18 cellular contexts compared by ENCODE assay signal in genomic region chr4:185412412-185412811, GRCh38. TPM values are rescaled to one million over a fixed set of nuclear protein-coding genes. Genes with fewer than 3 reads are reported as not detected.
DNase-seq lines count a peak whose midpoint lies in the region; ATAC-seq, FAIRE-seq and TF ChIP-seq lines count a peak whose summit lies in the region.
"Had no signal": no experiment of that assay in that cellular context is flagged by ENCODE, and none has a peak within 500 bp of the region (broad histone marks: within the 10 kb centered on the region; RNA-seq: fewer than 3 reads in every experiment).

No MANE protein-coding gene starts in this region.

- H3K9me3 Mint-ChIP-seq in endothelial cell (ENCODE audit: unreplicated experiment): no peaks in the 10 kb centered on the region
- H3K9me3 Mint-ChIP-seq: IgD-negative memory B cell had no signal

- no peak overlapping the region for H2BK5ac ChIP-seq in IMR-90 (ENCODE audit: low read depth, low read length, poor library complexity, severe bottlenecking)

- no peak overlapping the region for H3K4me3 Mint-ChIP-seq in endothelial cell (ENCODE audit: unreplicated experiment)
- H3K4me3 Mint-ChIP-seq: CD14-positive monocyte, IgD-negative memory B cell had no signal

- H3K27me3 Mint-ChIP-seq in endothelial cell (ENCODE audit: unreplicated experiment): peaks cover 2% of the 10 kb centered on the region
- H3K27me3 Mint-ChIP-seq: IgD-negative memory B cell had no signal

- H3K9me1 ChIP-seq in IMR-90 (ENCODE audit: insufficient read depth, low read length): peaks cover 3% of the 10 kb centered on the region; the same call in 1 of the 2 replicates

- peaks cover 5% of the 10 kb centered on the region for H3K4me1 Mint-ChIP-seq in endothelial cell (ENCODE audit: unreplicated experiment)

- H3K23ac ChIP-seq in IMR-90 (ENCODE audit: low read depth, low read length): no peak overlapping the region

- no peak for TF ChIP-seq POLR2A in GM12892 (IDR thresholded peaks at IDR 0.05; ENCODE audit: low read depth, low read length)
- no peak for TF ChIP-seq POLR2A in IMR-90 (IDR thresholded peaks at IDR 0.05; ENCODE audit: low read depth, low read length)

- peaks cover 0 to 3% of the 10 kb centered on the region in 2 experiments; a peak in 1 of 4 replicates for H3K79me1 ChIP-seq in IMR-90 (ENCODE audit: low read depth in 1 of 2, low read length in 2 of 2)

- H3K18ac ChIP-seq in IMR-90 (ENCODE audit: low read depth, low read length): no peak overlapping the region

- ATAC-seq in IMR-90 (ENCODE audit: low read depth) (no peak), upper lobe of right lung (no peak)
- ATAC-seq: PC-3 had no signal

- H3K27ac Mint-ChIP-seq in endothelial cell (ENCODE audit: unreplicated experiment): peak overlapping the region; percentile 69
- H3K27ac Mint-ChIP-seq: IgD-negative memory B cell had no signal

- intact Hi-C loops in IMR-90 (cut with micrococcal nuclease) (no loop called here), upper lobe of right lung (cut with DNase I) (no loop called here)

- no TSS peak for BruUV-seq in IMR-90 (replicated peaks; lab: Mats Ljungman, UMichigan)

- POLR2A ChIA-PET in IMR-90 (lab: Charles Lee; ENCODE audit: unreplicated experiment): no interaction called here

- no peak for DNase-seq in GM12892 (ENCODE audit: insufficient read length)
- DNase-seq in IMR-90: peak; percentile 10
- DNase-seq in endothelial cell (ENCODE audit: low spot score): no peak
- DNase-seq in lung microvascular endothelial cell (ENCODE audit: low read depth in 2 of 2): peak; percentile 82 to 87
- DNase-seq in upper lobe of right lung: no peak
- DNase-seq in UCSD-AML1 (lab: John Stamatoyannopoulos, UW; ENCODE audit: unreplicated experiment): no peak
- DNase-seq in NCI-H510A (lab: John Stamatoyannopoulos, UW): no peak
- DNase-seq: ACHN, AML-193, COR-L47, H7, Kasumi-1, NCI-H187, NCI-H345, PC-3 had no signal

- peaks cover 21% of the 10 kb centered on the region for H3K36me3 ChIP-seq in IMR-90 (ENCODE audit: control insufficient read depth, insufficient read depth, low read length)
- peaks cover 73% of the 10 kb centered on the region for H3K36me3 ChIP-seq in upper lobe of right lung

- no peak overlapping the region for H4K91ac ChIP-seq in IMR-90 (ENCODE audit: insufficient read depth, low read depth, low read length)

- H3K36me3 Mint-ChIP-seq in endothelial cell (ENCODE audit: low read depth, unreplicated experiment): peaks cover 17% of the 10 kb centered on the region

- no peak overlapping the region for H3K14ac ChIP-seq in IMR-90 (replicated peaks; ENCODE audit: low read depth, low read length)

- H3K4ac ChIP-seq in IMR-90 (ENCODE audit: low read depth, low read length): no peak overlapping the region

- H3K9ac ChIP-seq in IMR-90 (ENCODE audit: low read depth, low read length): no peak overlapping the region

- 100% methylated on average over 2 of the region's 5 CpGs; no CpG with 5 or more reads in 1 of the 2 experiments for WGBS in IMR-90 (ENCODE audit: extremely low coverage in 2 of 2, insufficient read length in 1 of 2), 2 experiments

- H3K4me3 ChIP-seq in IMR-90 (ENCODE audit: insufficient read depth, low read depth, low read length): no peak overlapping the region
- H3K4me3 ChIP-seq in upper lobe of right lung: no peak overlapping the region
- H3K4me3 ChIP-seq: SK-N-MC had no signal

- no peak overlapping the region for H3K56ac ChIP-seq in IMR-90 (ENCODE audit: extremely low read depth, insufficient read depth, low read length)

- H3K27me3 ChIP-seq in IMR-90 (ENCODE audit: control insufficient read depth, insufficient read depth, low read length): no peaks in the 10 kb centered on the region
- no peaks in the 10 kb centered on the region for H3K27me3 ChIP-seq in upper lobe of right lung

- H3K4me2 ChIP-seq in IMR-90 (ENCODE audit: low read depth, low read length): no peak overlapping the region

- CTCF ChIA-PET in IMR-90 (lab: Yijun Ruan, JAX): no interaction called here

- in situ Hi-C loops in IMR-90 (cut with MboI; ENCODE audit: low sequenced_read_pairs): no loop called here

- no peak overlapping the region for H2AFZ ChIP-seq in IMR-90 (replicated peaks; ENCODE audit: low read length, poor library complexity)

- no peaks in the 10 kb centered on the region for H4K20me1 ChIP-seq in IMR-90 (ENCODE audit: insufficient read depth, low read length)

- TF ChIP-seq CTCF in IMR-90 (conservative IDR thresholded peaks at IDR 0.05; ENCODE audit: low read depth, low read length) (no peak), endothelial cell (IDR thresholded peaks at IDR 0.05; ENCODE audit: unreplicated experiment) (no peak), upper lobe of right lung (IDR thresholded peaks at IDR 0.05) (no peak)

- dilution Hi-C loops in IMR-90 (cut with HindIII; ENCODE audit: low sequenced_read_pairs, unreplicated experiment): no loop called here

- H2AK9ac ChIP-seq in IMR-90 (replicated peaks; ENCODE audit: low read depth, low read length, poor library complexity): no peak overlapping the region

- H3K4me1 ChIP-seq in IMR-90 (ENCODE audit: control insufficient read depth, insufficient read depth, low read length): 0 out of 2 replicates have a peak, but pooled peaks cover 1% of the 10 kb centered on the region
- no peaks in the 10 kb centered on the region for H3K4me1 ChIP-seq in upper lobe of right lung

- H3K27ac ChIP-seq in IMR-90 (ENCODE audit: insufficient read depth, low read length) (no peak overlapping the region), upper lobe of right lung (no peak overlapping the region)
- H3K27ac ChIP-seq: SK-N-MC had no signal

- no peak overlapping the region for H2BK20ac ChIP-seq in IMR-90 (ENCODE audit: low read depth, low read length)

- H4K5ac ChIP-seq in IMR-90 (ENCODE audit: low read depth, low read length): no peak overlapping the region

- H3K9me3 ChIP-seq in IMR-90 (ENCODE audit: control insufficient read depth, insufficient read depth, low read length) (peaks cover 3% of the 10 kb centered on the region), upper lobe of right lung (no peaks in the 10 kb centered on the region)

- no peak overlapping the region for H2BK120ac ChIP-seq in IMR-90 (ENCODE audit: low read depth, low read length)

- H2AK5ac ChIP-seq in IMR-90 (ENCODE audit: low read depth, low read length): no peak overlapping the region

- H2BK15ac ChIP-seq in IMR-90 (ENCODE audit: low read depth, low read length): no peak overlapping the region

- no peak overlapping the region for H4K8ac ChIP-seq in IMR-90 (ENCODE audit: low read depth in 2 of 2, low read length in 2 of 2)

- FAIRE-seq in GM12892 (lab: Jason Lieb, UNC): peak; percentile 24

- TF ChIP-seq RAD21 in IMR-90 (IDR thresholded peaks at IDR 0.05; ENCODE audit: low read length): no peak

TF ChIP-seq in IMR-90, 13 proteins besides CTCF, POLR2A, EP300 and RAD21 (continues in another document):
- TF ChIP-seq USF2 (IDR thresholded peaks at IDR 0.05; ENCODE audit: low read depth, low read length): no peak
- TF ChIP-seq NFE2L2 (IDR thresholded peaks at IDR 0.05; ENCODE audit: low read depth, low read length): no peak
- no peak for TF ChIP-seq ELK1 (IDR thresholded peaks at IDR 0.05; ENCODE audit: borderline replicate concordance, low read depth, low read length)
- no peak for TF ChIP-seq SMC3 (IDR thresholded peaks at IDR 0.05; ENCODE audit: low read depth, low read length)

RNA-seq across cellular contexts. Expression of gene UFSP2, which starts 13.4 kb away (rescaled TPM):
- polyA plus RNA-seq in GM12892 (2012; ENCODE audit: missing spikeins): 22.8 TPM
- 43.7 and 43.9 TPM in 2 replicates for total RNA-seq in IMR-90 (2012; rRNA removed)
- polyA plus RNA-seq in IMR-90 (2012; rRNA removed): 19.4 and 21.8 TPM in 2 replicates
- 5.3 and 6.6 TPM in 2 replicates for polyA plus RNA-seq in IMR-90 (2012; cell fraction: cytosol; rRNA removed)
- polyA plus RNA-seq in IMR-90 (2012; cell fraction: nucleus; rRNA removed; ENCODE audit: low replicate concordance): 1.7 and 13.0 TPM in 2 replicates
- total RNA-seq in endothelial cell (ENCODE audit: unreplicated experiment): 27.4 TPM
- 19.6 and 33.5 TPM in 2 replicates for total RNA-seq in lung microvascular endothelial cell
- total RNA-seq in upper lobe of right lung: 36.8 TPM

RNA-seq across cellular contexts. Expression of gene ANKRD37, which starts 15.8 kb away (rescaled TPM):
- polyA plus RNA-seq in GM12892 (2012; ENCODE audit: missing spikeins): 160 TPM
- total RNA-seq in IMR-90 (2012; rRNA removed) (4.4 and 8.2 TPM in 2 replicates), endothelial cell (ENCODE audit: unreplicated experiment) (2.6 TPM), lung microvascular endothelial cell (5.7 and 29.6 TPM in 2 replicates), upper lobe of right lung (7.7 TPM)
- 7.1 and 8.4 TPM in 2 replicates for polyA plus RNA-seq in IMR-90 (2012; rRNA removed)
- 11.8 and 12.9 TPM in 2 replicates for polyA plus RNA-seq in IMR-90 (2012; cell fraction: cytosol; rRNA removed)
- 11.8 and 12.2 TPM in 2 replicates for polyA plus RNA-seq in IMR-90 (2012; cell fraction: nucleus; rRNA removed; ENCODE audit: low replicate concordance)

RNA-seq across cellular contexts. Expression of gene LRP2BP, which starts 16.7 kb away (rescaled TPM):
- polyA plus RNA-seq in GM12892 (2012; ENCODE audit: missing spikeins): 9.4 TPM
- total RNA-seq in IMR-90 (2012; rRNA removed): 0.18 and 0.56 TPM in 2 replicates
- polyA plus RNA-seq in IMR-90 (2012; rRNA removed): 0.06 and 0.10 TPM in 2 replicates
- polyA plus RNA-seq in IMR-90 (2012; cell fraction: cytosol; rRNA removed): 0.01 TPM in 1 of 2 replicates, not detected in the other
- polyA plus RNA-seq in IMR-90 (2012; cell fraction: nucleus; rRNA removed; ENCODE audit: low replicate concordance): 0.05 and 0.68 TPM in 2 replicates
- 0.92 TPM for total RNA-seq in endothelial cell (ENCODE audit: unreplicated experiment)
- total RNA-seq in lung microvascular endothelial cell: 0.44 and 0.79 TPM in 2 replicates
- 0.72 TPM for total RNA-seq in upper lobe of right lung

RNA-seq across cellular contexts. Expression of gene CCDC110, which starts 59.1 kb away (rescaled TPM):
- 2.8 TPM for polyA plus RNA-seq in GM12892 (2012; ENCODE audit: missing spikeins)
- total RNA-seq in IMR-90 (2012; rRNA removed): 0.90 and 1.4 TPM in 2 replicates
- 0.37 and 0.46 TPM in 2 replicates for polyA plus RNA-seq in IMR-90 (2012; rRNA removed)
- 0.13 and 0.21 TPM in 2 replicates for polyA plus RNA-seq in IMR-90 (2012; cell fraction: cytosol; rRNA removed)
- polyA plus RNA-seq in IMR-90 (2012; cell fraction: nucleus; rRNA removed; ENCODE audit: low replicate concordance): 0.39 TPM in 1 of 2 replicates, not detected in the other
- 0.67 TPM for total RNA-seq in endothelial cell (ENCODE audit: unreplicated experiment)
- total RNA-seq in lung microvascular endothelial cell: 0.44 and 0.60 TPM in 2 replicates
- total RNA-seq in upper lobe of right lung: 0.75 TPM
- polyA plus RNA-seq: CD14-positive monocyte, IgD-negative memory B cell had no signal

Comparison
In these comparisons a context has a peak if more than half of its experiments do, and no peak if none do; other contexts are left out.
1. DNase-seq: peak in IMR-90 (single experiment) and lung microvascular endothelial cell (2 of 2); none in GM12892 (single experiment), endothelial cell (single experiment), upper lobe of right lung (single experiment), UCSD-AML1 (single experiment) and NCI-H510A (single experiment).